Comparison of ENCODE assay signal across 18 cellular contexts in genomic region chr16:64751906-64752305, GRCh38.
DNase-seq lines count a peak whose midpoint lies in the region; ATAC-seq and TF ChIP-seq lines count a peak whose summit lies in the region.
"Had no signal": no experiment of that assay in that cellular context is flagged by ENCODE, and none has a peak within 500 bp of the region (broad histone marks: within the 10 kb centered on the region; RNA-seq: fewer than 3 reads in every experiment).

No MANE protein-coding gene starts in this region.

- H3K27ac ChIP-seq in endodermal cell (ENCODE audit: low read depth, low read length) (peak overlapping the region; percentile 7), mesodermal cell (ENCODE audit: low read depth, low read length, severe bottlenecking) (peak overlapping the region; percentile 57)
- H3K27ac ChIP-seq in effector memory CD4-positive, alpha-beta T cell (ENCODE audit: insufficient read depth, low read length, poor library complexity, severe bottlenecking) = no peak overlapping the region
- H3K27ac ChIP-seq: adrenal gland had no signal

- no peak overlapping the region for H3K4me3 Mint-ChIP-seq in endodermal cell
- H3K4me3 Mint-ChIP-seq: activated CD8-positive, alpha-beta T cell treated with anti-CD3 and anti-CD28 coated beads, Interleukin-2, amount 10 ng/mL, durations not matched to agents 7 days and 5 days; nephron progenitor cell; WTC11 had no signal

- no peak overlapping the region for H3K27ac Mint-ChIP-seq in endodermal cell
- H3K27ac Mint-ChIP-seq: activated CD8-positive, alpha-beta T cell treated with anti-CD3 and anti-CD28 coated beads, Interleukin-2, amount 10 ng/mL, durations not matched to agents 7 days and 5 days; nephron progenitor cell; WTC11 had no signal

- no peak for TF ChIP-seq CTCF in endodermal cell (conservative IDR thresholded peaks at IDR 0.05)

- H3K36me3 Mint-ChIP-seq in endodermal cell (ENCODE audit: low read depth) = no peaks in the 10 kb centered on the region
- H3K36me3 Mint-ChIP-seq: WTC11 had no signal

- H3K9me3 ChIP-seq in endodermal cell (ENCODE audit: control insufficient read depth, low read length) = no peaks in the 10 kb centered on the region
- no peaks in the 10 kb centered on the region for H3K9me3 ChIP-seq in mesodermal cell (ENCODE audit: control insufficient read depth, low read length)
- H3K9me3 ChIP-seq in effector memory CD4-positive, alpha-beta T cell (ENCODE audit: control insufficient read depth, low read length) = no peaks in the 10 kb centered on the region
- H3K9me3 ChIP-seq: adrenal gland had no signal

- no peaks in the 10 kb centered on the region for H3K4me1 Mint-ChIP-seq in endodermal cell
- H3K4me1 Mint-ChIP-seq: nephron progenitor cell, WTC11 had no signal

- H3K9me3 Mint-ChIP-seq in endodermal cell = no peaks in the 10 kb centered on the region
- H3K9me3 Mint-ChIP-seq: nephron progenitor cell, WTC11 had no signal

- DNase-seq in AG08396 (ENCODE audit: low spot score) (peak; percentile 12), LHCN-M2 (ENCODE audit: low read depth) (peak; percentile 15), endodermal cell (no peak), NCI-H82 (lab: John Stamatoyannopoulos, UW) (no peak)
- no peak for DNase-seq in effector memory CD4-positive, alpha-beta T cell
- DNase-seq: ACHN; activated CD8-positive, alpha-beta T cell treated with anti-CD3 and anti-CD28 coated beads, Interleukin-2, amount 10 ng/mL, durations not matched to agents 7 days and 5 days; adrenal gland; glutamatergic neuron; NCI-H2029; NCI-H524; nephron progenitor cell; SHP77; T-helper 2 cell had no signal

- H3K36me3 ChIP-seq in endodermal cell (ENCODE audit: control insufficient read depth, insufficient read depth, low read length) (no peaks in the 10 kb centered on the region), mesodermal cell (ENCODE audit: control insufficient read depth, insufficient read depth, low read length) (no peaks in the 10 kb centered on the region)
- H3K36me3 ChIP-seq in effector memory CD4-positive, alpha-beta T cell (ENCODE audit: control insufficient read depth, insufficient read depth, low read length) = no peaks in the 10 kb centered on the region
- H3K36me3 ChIP-seq: adrenal gland had no signal

- H3K9ac ChIP-seq in endodermal cell (ENCODE audit: extremely low read depth, low read length, poor library complexity, severe bottlenecking) = no peak overlapping the region

- H3K4me3 ChIP-seq in endodermal cell (ENCODE audit: low read length) (no peak overlapping the region), mesodermal cell (ENCODE audit: extremely low read depth, insufficient read depth, low read length, poor library complexity, severe bottlenecking) (no peak overlapping the region)
- H3K4me3 ChIP-seq in effector memory CD4-positive, alpha-beta T cell (ENCODE audit: insufficient read depth, low read depth, low read length, poor library complexity, severe bottlenecking) = no peak overlapping the region
- H3K4me3 ChIP-seq: adrenal gland had no signal

- H3K27me3 Mint-ChIP-seq in endodermal cell (ENCODE audit: insufficient read depth) = no peaks in the 10 kb centered on the region

- ATAC-seq in HG02852 (IDR thresholded peaks at IDR 0.05; ENCODE audit: unreplicated experiment) = no peak
- no peak for ATAC-seq in HG03460 (IDR thresholded peaks at IDR 0.05; ENCODE audit: unreplicated experiment)
- ATAC-seq: activated CD8-positive, alpha-beta T cell treated with anti-CD3 and anti-CD28 coated beads, Interleukin-2, amount 10 ng/mL, durations not matched to agents 7 days and 5 days; WTC11 had no signal

- H3K4me1 ChIP-seq in endodermal cell (ENCODE audit: control insufficient read depth, insufficient read depth, low read length) = no peaks in the 10 kb centered on the region
- peaks cover 6% of the 10 kb centered on the region for H3K4me1 ChIP-seq in mesodermal cell (ENCODE audit: control insufficient read depth, insufficient read depth, low read length, poor library complexity, severe bottlenecking)
- H3K4me1 ChIP-seq in effector memory CD4-positive, alpha-beta T cell (ENCODE audit: control insufficient read depth, insufficient read depth, low read length, poor library complexity, severe bottlenecking) = no peaks in the 10 kb centered on the region
- H3K4me1 ChIP-seq: adrenal gland had no signal

- no peaks in the 10 kb centered on the region for H3K27me3 ChIP-seq in endodermal cell (ENCODE audit: control insufficient read depth, insufficient read depth, low read length, poor library complexity, severe bottlenecking)
- no peaks in the 10 kb centered on the region for H3K27me3 ChIP-seq in effector memory CD4-positive, alpha-beta T cell (replicated peaks; ENCODE audit: control insufficient read depth, insufficient read depth, low read length, poor library complexity, severe bottlenecking)
- H3K27me3 ChIP-seq: adrenal gland had no signal

Comparison
In these comparisons a context has a peak if more than half of its experiments do, and no peak if none do; other contexts are left out.
1. DNase-seq: peak in AG08396 (single experiment) and LHCN-M2 (single experiment); none in endodermal cell (single experiment), effector memory CD4-positive, alpha-beta T cell (0 of 3) and NCI-H82 (single experiment).